27 cellular contexts compared by ENCODE assay signal in the genomic region with DNA sequence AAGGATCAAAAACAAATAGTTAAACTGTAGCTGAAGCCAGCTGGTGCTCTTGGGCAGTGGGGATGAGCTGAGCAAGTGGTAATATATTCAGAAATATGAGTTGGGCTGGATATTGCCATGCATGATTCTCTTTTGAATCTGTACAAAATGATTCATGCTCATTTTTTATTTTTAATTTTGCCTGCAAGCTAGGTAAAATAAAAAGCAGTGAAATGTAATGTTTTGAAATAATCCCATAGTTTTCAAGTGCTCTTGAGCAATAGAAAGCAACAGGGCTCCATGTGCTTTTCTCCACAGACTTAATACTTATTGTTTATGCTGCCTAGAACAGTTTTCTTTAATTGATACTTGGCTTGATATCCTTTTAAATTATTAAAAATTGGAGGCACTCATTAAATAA.
A peak's percentile ranks its signal among the peaks of the same experiment; 100 is the strongest.
DNase-seq lines count a peak whose midpoint lies in the region; FAIRE-seq and TF ChIP-seq lines count a peak whose summit lies in the region.
"Had no signal": no experiment of that assay in that cellular context is flagged by ENCODE, and none has a peak within 500 bp of the region (broad histone marks: within the 10 kb centered on the region; RNA-seq: fewer than 3 reads in every experiment).

No MANE protein-coding gene starts in this region.

- FAIRE-seq in H54 (lab: Jason Lieb, UNC): peak; percentile 81

- H3K9me3 ChIP-seq in skeletal muscle satellite cell (replicated peaks; ENCODE audit: low read length): no peaks in the 10 kb centered on the region
- H3K9me3 ChIP-seq: HAP-1, neutrophil, thyroid gland had no signal

- TF ChIP-seq CTCF in chondrocyte (IDR thresholded peaks at IDR 0.05): no peak
- no peak for TF ChIP-seq CTCF in foreskin fibroblast (IDR thresholded peaks at IDR 0.05; ENCODE audit: low read depth, low read length)

- H3K4me2 ChIP-seq in skeletal muscle satellite cell (ENCODE audit: low read length): peak overlapping the region; percentile 45

- H3K9ac ChIP-seq in skeletal muscle satellite cell (ENCODE audit: low read depth, low read length): peak overlapping the region; percentile 59

- no peaks in the 10 kb centered on the region for H3K36me3 Mint-ChIP-seq in chondrocyte (ENCODE audit: low read depth)
- H3K36me3 Mint-ChIP-seq: activated naive CD4-positive, alpha-beta T cell treated with anti-CD3 and anti-CD28 coated beads, Interleukin-2, amount 50 U/mL, for 72 hours; CD14-positive monocyte had no signal

- peaks cover 35% of the 10 kb centered on the region for H3K4me1 ChIP-seq in skeletal muscle satellite cell (ENCODE audit: control insufficient read depth, insufficient read depth, low read length)

- H3K4me1 Mint-ChIP-seq in chondrocyte (ENCODE audit: low read depth): peaks cover 45% of the 10 kb centered on the region
- H3K4me1 Mint-ChIP-seq: activated B cell treated with CpG ODN at 0.5 μM for 24 hours, CD14-positive monocyte had no signal

- no peak overlapping the region for H3K4me3 Mint-ChIP-seq in chondrocyte (ENCODE audit: unreplicated experiment)
- H3K4me3 Mint-ChIP-seq: activated B cell treated with CpG ODN at 0.5 μM for 24 hours; CD14-positive monocyte; effector memory CD8-positive, alpha-beta T cell had no signal

- H3K36me3 ChIP-seq in skeletal muscle satellite cell (ENCODE audit: insufficient read depth, low read length): no peaks in the 10 kb centered on the region
- H3K36me3 ChIP-seq: HAP-1, heart left ventricle, neutrophil, thyroid gland had no signal

- H3K27me3 Mint-ChIP-seq in chondrocyte (ENCODE audit: low read depth): no peaks in the 10 kb centered on the region
- H3K27me3 Mint-ChIP-seq: activated B cell treated with CpG ODN at 0.5 μM for 24 hours had no signal

- H3K4me3 ChIP-seq in foreskin fibroblast (ENCODE audit: low read depth in 1 of 2, low read length in 2 of 2) (no peak overlapping the region), skeletal muscle satellite cell (ENCODE audit: low read length) (peak overlapping the region; percentile 21)
- H3K4me3 ChIP-seq: HAP-1, heart left ventricle, lung, thyroid gland had no signal

- TF ChIP-seq POLR2A in H54 (IDR thresholded peaks at IDR 0.05; ENCODE audit: low read depth, low read length): no peak

- H3K9me3 Mint-ChIP-seq in chondrocyte (ENCODE audit: low read depth): peaks cover 27% of the 10 kb centered on the region
- H3K9me3 Mint-ChIP-seq: activated naive CD4-positive, alpha-beta T cell treated with anti-CD3 and anti-CD28 coated beads, Interleukin-2, amount 50 U/mL, for 72 hours; effector memory CD8-positive, alpha-beta T cell had no signal

- DNase-seq in H54 (ENCODE audit: insufficient read length, low spot score): no peak
- no peak for DNase-seq in chondrocyte (ENCODE audit: low spot score)
- DNase-seq in foreskin fibroblast: peak; percentile 39 to 63
- no peak for DNase-seq in activated naive CD4-positive, alpha-beta T cell (lab: John Stamatoyannopoulos, UW)
- DNase-seq in DMS114 treated with DMSO at 0.1 percent for 48 hours (lab: John Stamatoyannopoulos, UW; ENCODE audit: unreplicated experiment): no peak
- no peak for DNase-seq in SKM-1 treated with dmso at 0.1 percent for 144 hours (lab: John Stamatoyannopoulos, UW; ENCODE audit: unreplicated experiment)
- DNase-seq in HuH-7.5 (ENCODE audit: low spot score): no peak
- DNase-seq: ACHN; activated B cell treated with CpG ODN at 0.5 μM for 24 hours; activated CD4-positive, alpha-beta T cell treated with anti-CD3 and anti-CD28 coated beads, Interleukin-2, amount 50 U/mL, for 4 hours; activated CD8-positive, alpha-beta memory T cell treated with anti-CD3 and anti-CD28 coated beads, Interleukin-2, amount 50 U/mL, for 4 hours; effector memory CD8-positive, alpha-beta T cell; heart left ventricle; KBM-7; NCI-H1436 treated with DMSO at 0.1 percent for 48 hours; NCI-H2107; NCI-H446; stimulated activated CD4-positive, alpha-beta T cell treated with anti-CD3 and anti-CD28 coated beads, Interleukin-12 subunit alpha, Interleukin-12 subunit beta, amount 100 ng/mL, for 4 hours; stimulated activated CD4-positive, alpha-beta T cell treated with anti-CD3 and anti-CD28 coated beads, Interleukin-4, amount 100 ng/mL, for 24 hours; stimulated activated naive CD4-positive, alpha-beta T cell; thyroid gland had no signal

- peak overlapping the region; percentile 86 for H3K27ac Mint-ChIP-seq in chondrocyte (ENCODE audit: unreplicated experiment)
- H3K27ac Mint-ChIP-seq: activated B cell treated with CpG ODN at 0.5 μM for 24 hours; activated naive CD4-positive, alpha-beta T cell treated with anti-CD3 and anti-CD28 coated beads, Interleukin-2, amount 50 U/mL, for 72 hours; CD14-positive monocyte; effector memory CD8-positive, alpha-beta T cell had no signal

- H3K27me3 ChIP-seq in skeletal muscle satellite cell (ENCODE audit: control insufficient read depth, insufficient read depth, low read length): no peaks in the 10 kb centered on the region
- H3K27me3 ChIP-seq: heart left ventricle, neutrophil, thyroid gland had no signal

Comparison
In these comparisons a context has a peak if more than half of its experiments do, and no peak if none do; other contexts are left out.
1. DNase-seq: peak in foreskin fibroblast (2 of 2); none in H54 (single experiment), chondrocyte (single experiment), activated naive CD4-positive, alpha-beta T cell (0 of 4), DMS114 treated with DMSO at 0.1 percent for 48 hours (single experiment), SKM-1 treated with dmso at 0.1 percent for 144 hours (single experiment) and HuH-7.5 (single experiment).